Comparison of ENCODE assay signal across 8 cellular contexts in genomic region chrX:133838761-133839676, GRCh38.
DNase-seq lines count a peak whose midpoint lies in the region; ATAC-seq and TF ChIP-seq lines count a peak whose summit lies in the region.

No MANE protein-coding gene starts in this region.

- ATAC-seq in HG03457 (IDR thresholded peaks at IDR 0.05; ENCODE audit: unreplicated experiment), result no peak

- in situ Hi-C loops in HAP-1 (cut with MboI; ENCODE audit: low sequenced_read_pairs), result no loop called here

- TF ChIP-seq CTCF in esophagus muscularis mucosa (IDR thresholded peaks at IDR 0.05) (peak; percentile 47 to 55 (median 52)), osteoblast (IDR thresholded peaks at IDR 0.05; ENCODE audit: extremely low read depth, low read depth, low read length) (peak; percentile 63)

- peak; percentile 2 for DNase-seq in DMS153 treated with DMSO at 0.1 percent for 48 hours (lab: John Stamatoyannopoulos, UW; ENCODE audit: unreplicated experiment)
- DNase-seq in DMS153 (lab: John Stamatoyannopoulos, UW), result no peak
- peak; percentile 59 to 83 for DNase-seq in HAP-1 (ENCODE audit: low spot score in 2 of 2)
- peak; percentile 2 for DNase-seq in T follicular helper cell (ENCODE audit: low read depth)
- no peak for DNase-seq in esophagus muscularis mucosa (ENCODE audit: extremely low spot score)
- no peak for DNase-seq in osteoblast (ENCODE audit: insufficient read length, low spot score, missing footprints)
- DNase-seq in SKM-1 treated with dmso at 0.1 percent for 144 hours (lab: John Stamatoyannopoulos, UW; ENCODE audit: unreplicated experiment), result no peak

- H3K4me3 ChIP-seq in HAP-1 (no peak overlapping the region), esophagus muscularis mucosa (no peak overlapping the region), osteoblast (ENCODE audit: insufficient read depth, low read length) (no peak overlapping the region)

- 60% methylated on average over 5 of the region's 5 CpGs for WGBS in esophagus muscularis mucosa

- TF ChIP-seq POLR2A in esophagus muscularis mucosa (IDR thresholded peaks at IDR 0.05; ENCODE audit: low read depth), result no peak

- H3K27me3 ChIP-seq in HAP-1 (ENCODE audit: low read depth) (no peaks in the 10 kb centered on the region), esophagus muscularis mucosa (peaks cover 0 to 4% (median 0%) of the 10 kb centered on the region in 4 donors), osteoblast (ENCODE audit: insufficient read depth, low read length) (no peaks in the 10 kb centered on the region)

- H3K27ac ChIP-seq in esophagus muscularis mucosa (replicated peaks in 1 of 4) (no peak overlapping the region), osteoblast (ENCODE audit: low read depth, low read length) (no peak overlapping the region)

- H3K9me3 ChIP-seq in HAP-1, result no peaks in the 10 kb centered on the region
- H3K9me3 ChIP-seq in esophagus muscularis mucosa, result no peaks in the 10 kb centered on the region
- H3K9me3 ChIP-seq in osteoblast (ENCODE audit: low read depth, low read length), result no peaks in the 10 kb centered on the region

- H3K79me2 ChIP-seq in osteoblast (ENCODE audit: insufficient read depth, low read length), result no peaks in the 10 kb centered on the region

- no peak for TF ChIP-seq EP300 in esophagus muscularis mucosa (IDR thresholded peaks at IDR 0.05)

- H4K20me1 ChIP-seq in osteoblast (ENCODE audit: insufficient read depth, low read length), result no peaks in the 10 kb centered on the region

- no peak overlapping the region for H2AFZ ChIP-seq in osteoblast (ENCODE audit: low read length)

- peaks cover 9% of the 10 kb centered on the region for H3K4me1 ChIP-seq in HAP-1
- H3K4me1 ChIP-seq in esophagus muscularis mucosa, result no peaks in the 10 kb centered on the region
- no peaks in the 10 kb centered on the region for H3K4me1 ChIP-seq in osteoblast (ENCODE audit: insufficient read depth, low read length)

- no peak overlapping the region for H3K4me2 ChIP-seq in osteoblast (ENCODE audit: insufficient read depth, low read length)

- H3K36me3 ChIP-seq in HAP-1 (replicated peaks), result peaks cover 8% of the 10 kb centered on the region
- no peaks in the 10 kb centered on the region for H3K36me3 ChIP-seq in esophagus muscularis mucosa
- no peaks in the 10 kb centered on the region for H3K36me3 ChIP-seq in osteoblast (ENCODE audit: insufficient read depth, low read length)

- intact Hi-C loops in esophagus muscularis mucosa (cut with DNase I), result no loop called here

Comparison
In these comparisons a context has a peak if more than half of its experiments do, and no peak if none do; other contexts are left out.
1. DNase-seq: peak in DMS153 treated with DMSO at 0.1 percent for 48 hours (single experiment), HAP-1 (2 of 2) and T follicular helper cell (single experiment); none in DMS153 (single experiment), esophagus muscularis mucosa (single experiment), osteoblast (single experiment) and SKM-1 treated with dmso at 0.1 percent for 144 hours (single experiment).